In the genomic region with DNA sequence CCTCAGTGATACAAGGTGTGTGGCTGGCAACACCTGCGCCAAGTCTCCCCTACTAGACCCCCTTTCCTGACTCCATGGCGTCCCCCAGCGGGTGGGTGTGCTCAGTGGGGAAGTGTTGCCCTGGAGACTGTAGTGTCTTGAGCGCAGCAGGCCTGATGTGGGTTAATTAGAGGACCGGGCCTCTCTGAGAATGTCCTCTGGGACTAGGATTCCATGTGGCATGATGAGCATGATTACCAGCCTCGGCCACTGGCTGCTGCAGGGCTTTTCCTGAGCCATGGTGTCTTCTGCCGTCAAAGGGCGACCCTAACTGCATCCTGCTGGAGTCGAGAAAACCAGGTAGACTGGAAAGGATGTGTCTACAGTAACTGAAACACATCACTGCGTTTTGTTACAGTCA, we compare ENCODE assay signal across 29 cellular contexts. TPM values are rescaled to one million over a fixed set of nuclear protein-coding genes. Genes with fewer than 3 reads are reported as not detected.
A peak's percentile ranks its signal among the peaks of the same experiment; 100 is the strongest.
DNase-seq lines count a peak whose midpoint lies in the region; ATAC-seq, FAIRE-seq and TF ChIP-seq lines count a peak whose summit lies in the region.
"Had no signal": no experiment of that assay in that cellular context is flagged by ENCODE, and none has a peak within 500 bp of the region (broad histone marks: within the 10 kb centered on the region; RNA-seq: fewer than 3 reads in every experiment).

No MANE protein-coding gene starts in this region.

- BruUV-seq in K562 (replicated peaks; lab: Mats Ljungman, UMichigan), result no TSS peak

- peaks cover 51% of the 10 kb centered on the region for H3K36me3 Mint-ChIP-seq in neural progenitor cell
- H3K36me3 Mint-ChIP-seq in activated naive CD4-positive, alpha-beta T cell treated with anti-CD3 and anti-CD28 coated beads, Interleukin-2, amount 10 ng/mL, durations not matched to agents 7 days and 5 days, result peaks cover 66% of the 10 kb centered on the region

- H3K27ac ChIP-seq in K562 (ENCODE audit: extremely low read depth, low read depth, low read length) (no peak overlapping the region), neural progenitor cell (no peak overlapping the region)
- H3K27ac ChIP-seq: BLaER1 treated with 17β-estradiol and CSF1 and Interleukin-3, amounts not matched to agents 10 nM and 100 nM; SK-N-MC had no signal

- H3K4me3 ChIP-seq in K562 (no peak overlapping the region), neural progenitor cell (no peak overlapping the region)
- H3K4me3 ChIP-seq: BLaER1 treated with 17β-estradiol and CSF1 and Interleukin-3, amounts not matched to agents 10 nM and 100 nM; GM12878; SK-N-MC had no signal

- FAIRE-seq in K562 (lab: Jason Lieb, UNC), result no peak
- FAIRE-seq: GM12878, GM19239, H54, HepG2, RCC 7860 had no signal

- H3K4me1 ChIP-seq in K562 (replicated peaks in 1 of 2; ENCODE audit: control insufficient read depth in 2 of 2, insufficient read depth in 2 of 2, low read length in 2 of 2) (no peaks in the 10 kb centered on the region), neural progenitor cell (no peaks in the 10 kb centered on the region)
- H3K4me1 ChIP-seq: BLaER1 treated with 17β-estradiol and CSF1 and Interleukin-3, amounts not matched to agents 10 nM and 100 nM had no signal

- no peaks in the 10 kb centered on the region for H3K4me1 Mint-ChIP-seq in neural progenitor cell
- no peaks in the 10 kb centered on the region for H3K4me1 Mint-ChIP-seq in activated naive CD4-positive, alpha-beta T cell treated with anti-CD3 and anti-CD28 coated beads, Interleukin-2, amount 10 ng/mL, durations not matched to agents 7 days and 5 days

- H3K27me3 ChIP-seq in K562 (ENCODE audit: control insufficient read depth in 2 of 2, insufficient read depth in 2 of 2, low read length in 2 of 2) (no peaks in the 10 kb centered on the region), neural progenitor cell (no peaks in the 10 kb centered on the region)
- H3K27me3 ChIP-seq: BLaER1 treated with 17β-estradiol and CSF1 and Interleukin-3, amounts not matched to agents 10 nM and 100 nM had no signal

- H3K9me3 Mint-ChIP-seq in neural progenitor cell, result no peaks in the 10 kb centered on the region
- no peaks in the 10 kb centered on the region for H3K9me3 Mint-ChIP-seq in activated naive CD4-positive, alpha-beta T cell treated with anti-CD3 and anti-CD28 coated beads, Interleukin-2, amount 10 ng/mL, durations not matched to agents 7 days and 5 days
- H3K9me3 Mint-ChIP-seq: CD4-positive, alpha-beta memory T cell had no signal

- no peak for TF ChIP-seq CTCF in K562 (IDR thresholded peaks at IDR 0.05 in 2 of 3, conservative IDR thresholded peaks at IDR 0.05 in 1 of 3; ENCODE audit: insufficient read depth in 2 of 3, low read depth in 1 of 3, low read length in 3 of 3)
- TF ChIP-seq CTCF in neural progenitor cell (IDR thresholded peaks at IDR 0.05), result no peak

- no peaks in the 10 kb centered on the region for H3K9me1 ChIP-seq in K562 (ENCODE audit: control insufficient read depth, insufficient read depth, low read length)

- H3K4me3 Mint-ChIP-seq in neural progenitor cell, result peak overlapping the region; percentile 46
- H3K4me3 Mint-ChIP-seq in activated naive CD4-positive, alpha-beta T cell treated with anti-CD3 and anti-CD28 coated beads, Interleukin-2, amount 10 ng/mL, durations not matched to agents 7 days and 5 days, result no peak overlapping the region
- H3K4me3 Mint-ChIP-seq: CD4-positive, alpha-beta memory T cell had no signal

- POLR2A ChIA-PET in K562 (lab: Yijun Ruan, JAX), result no interaction called here

- H3K79me2 ChIP-seq in K562 (ENCODE audit: control insufficient read depth, insufficient read depth, low read length) (peaks cover 2% of the 10 kb centered on the region; the same call in 1 of the 3 replicates), neural progenitor cell (ENCODE audit: low read depth) (peaks cover 7% of the 10 kb centered on the region)

- H3K27ac Mint-ChIP-seq in neural progenitor cell, result no peak overlapping the region
- H3K27ac Mint-ChIP-seq in activated naive CD4-positive, alpha-beta T cell treated with anti-CD3 and anti-CD28 coated beads, Interleukin-2, amount 10 ng/mL, durations not matched to agents 7 days and 5 days, result no peak overlapping the region

- in situ Hi-C loops in K562 (cut with MboI), result no loop called here

- no peak for ATAC-seq in K562
- ATAC-seq: GM12878 had no signal

- H2AFZ ChIP-seq in K562 (ENCODE audit: low read depth, low read length) (no peak overlapping the region), neural progenitor cell (replicated peaks) (no peak overlapping the region)

- no peak; the same call in 1 of the 2 replicates for TF ChIP-seq POLR2A in K562 (conservative IDR thresholded peaks at IDR 0.05)

- no peak overlapping the region for H3K4me2 ChIP-seq in K562 (ENCODE audit: insufficient read depth, low read length)
- H3K4me2 ChIP-seq in neural progenitor cell, result no peak overlapping the region
- H3K4me2 ChIP-seq: BLaER1 treated with 17β-estradiol and CSF1 and Interleukin-3, amounts not matched to agents 10 nM and 100 nM had no signal

- no peak for TF ChIP-seq RAD21 in K562 (CRISPR knock-in tag; conservative IDR thresholded peaks at IDR 0.05 in 1 of 2, IDR thresholded peaks at IDR 0.05 in 1 of 2)

- CTCF ChIA-PET in K562 (lab: Yijun Ruan, JAX; ENCODE audit: low intra/inter-chr PET ratio), result no interaction called here
- CTCF ChIA-PET in activated naive CD4-positive, alpha-beta T cell treated with anti-CD3 and anti-CD28 coated beads, Interleukin-2, amount 10 ng/mL, durations not matched to agents 7 days and 5 days (lab: Charles Lee), result no interaction called here

- H3F3A ChIP-seq in neural progenitor cell (ENCODE audit: low read depth), result peaks cover 10% of the 10 kb centered on the region

- DNase-seq in activated effector memory CD4-positive, alpha-beta T cell treated with anti-CD3 and anti-CD28 coated beads, Interleukin-2, amount 50 U/mL, for 16 hours, result peak; percentile 47
- DNase-seq in activated effector memory CD4-positive, alpha-beta T cell treated with Interleukin-2 at 50 U/mL for 16 hours, result no peak
- no peak for DNase-seq in K562 (ENCODE audit: extremely low read depth in 1 of 4, low spot score in 3 of 4)
- DNase-seq in neural progenitor cell (ENCODE audit: low spot score), result no peak
- DNase-seq in activated gamma-delta T cell (lab: John Stamatoyannopoulos, UW), result no peak
- DNase-seq in activated naive CD4-positive, alpha-beta T cell treated with anti-CD3 and anti-CD28 coated beads, Interleukin-2, amount 10 ng/mL, durations not matched to agents 7 days and 5 days, result no peak
- DNase-seq in stimulated activated CD4-positive, alpha-beta T cell treated with anti-CD3 and anti-CD28 coated beads, Interleukin-12 subunit alpha, Interleukin-12 subunit beta, amount 100 ng/mL, for 4 hours, result no peak
- DNase-seq: CD4-positive, alpha-beta memory T cell; COR-L47; DMS 273 treated with DMSO at 0.1 percent for 48 hours; DMS79; EL; GDM1; Kasumi-1; MV-4-11; NCI-H1105; NCI-H146; NCI-H1930; NCI-H2107; NCI-H524 treated with DMSO at 0.1 percent for 48 hours; NCI-H774; SIG-M5 had no signal

- H3K9ac ChIP-seq in K562 (ENCODE audit: insufficient read depth in 1 of 2, low read depth in 2 of 2, low read length in 2 of 2) (no peak overlapping the region), neural progenitor cell (no peak overlapping the region)
- H3K9ac ChIP-seq: BLaER1 treated with 17β-estradiol and CSF1 and Interleukin-3, amounts not matched to agents 10 nM and 100 nM had no signal

- no peaks in the 10 kb centered on the region for H3K9me3 ChIP-seq in K562 (replicated peaks; ENCODE audit: control insufficient read depth, insufficient read depth, low read depth, low read length)
- H3K9me3 ChIP-seq in neural progenitor cell (ENCODE audit: low read depth), result no peaks in the 10 kb centered on the region
- H3K9me3 ChIP-seq: BLaER1 treated with 17β-estradiol and CSF1 and Interleukin-3, amounts not matched to agents 10 nM and 100 nM had no signal

- TF ChIP-seq EP300 in K562 (IDR thresholded peaks at IDR 0.05; ENCODE audit: low read length), result no peak

- 97% methylated on average over 10 of the region's 10 CpGs for WGBS in K562 (ENCODE audit: insufficient coverage, low coverage, missing lambda C conversion rate)

- H3K36me3 ChIP-seq in K562 (ENCODE audit: control insufficient read depth, insufficient read depth, low read length) (peaks cover 89% of the 10 kb centered on the region), neural progenitor cell (peaks cover 12% of the 10 kb centered on the region)

- intact Hi-C loops in K562 (cut with micrococcal nuclease), result no loop called here

- peaks cover 2% of the 10 kb centered on the region; the same call in 1 of the 2 replicates for H4K20me1 ChIP-seq in K562 (replicated peaks; ENCODE audit: control insufficient read depth, insufficient read depth, low read length)
- H4K20me1 ChIP-seq in neural progenitor cell (ENCODE audit: low read depth), result peaks cover 15% of the 10 kb centered on the region

- H3K27me3 Mint-ChIP-seq in neural progenitor cell (ENCODE audit: insufficient read depth, low read depth), result no peaks in the 10 kb centered on the region
- no peaks in the 10 kb centered on the region for H3K27me3 Mint-ChIP-seq in activated naive CD4-positive, alpha-beta T cell treated with anti-CD3 and anti-CD28 coated beads, Interleukin-2, amount 10 ng/mL, durations not matched to agents 7 days and 5 days
- H3K27me3 Mint-ChIP-seq: CD4-positive, alpha-beta memory T cell had no signal

RNA-seq across cellular contexts. Expression of a gene that starts 28.1 kb away (rescaled TPM):
- total RNA-seq in K562 (2011; cell fraction: chromatin; rRNA removed; ENCODE audit: low replicate concordance), result 10.1 and 39.6 TPM in 2 replicates
- total RNA-seq in K562 (2011; cell fraction: nucleolus; rRNA removed), result 71.5 and 77.0 TPM in 2 replicates
- 30.0 and 32.6 TPM in 2 replicates for total RNA-seq in K562 (2011; cell fraction: nucleoplasm; rRNA removed)
- total RNA-seq in K562 (2014; rRNA removed), result 220 and 383 TPM in 2 replicates
- 19.1 and 24.6 TPM in 2 replicates for total RNA-seq in K562 (2014; rRNA removed; fragmentation: Illumina TruSeq; extraction: Trizol)
- 94.0 and 105 TPM in 2 replicates for total RNA-seq in K562 (2015; rRNA removed; fragmentation: Illumina TruSeq; extraction: Trizol)
- 95.4 and 113 TPM in 2 replicates for total RNA-seq in K562 (2021)
- polyA plus RNA-seq in K562 (2011; rRNA removed), result 32.1 and 42.6 TPM in 2 replicates
- 60.9 and 173 TPM in 2 replicates for polyA plus RNA-seq in K562 (2011; cell fraction: cytosol; rRNA removed)
- polyA plus RNA-seq in K562 (2011; cell fraction: nucleus; rRNA removed), result 33.8 and 49.4 TPM in 2 replicates
- 68.5 and 125 TPM in 2 replicates for polyA plus RNA-seq in K562 (2012)
- polyA plus RNA-seq in K562 (2014; fragmentation: Illumina TruSeq; extraction: Trizol), result 41.2 and 69.4 TPM in 2 replicates
- 10 to 100 TPM; 15.5 to 49.4 TPM for polyA plus RNA-seq in K562 (2014; fragmentation: Nextera tagmentation; extraction: Ambion mirVana)
- polyA plus RNA-seq in K562 (2014; rRNA removed), result 124 and 202 TPM in 2 replicates
- 3.6 and 6.3 TPM in 2 replicates for polyA minus RNA-seq in K562 (2011; rRNA and poly(A)+ RNA removed)
- 17.7 and 22.1 TPM in 2 replicates for polyA minus RNA-seq in K562 (2011; cell fraction: cytosol; rRNA and poly(A)+ RNA removed)
- 17.0 and 19.5 TPM in 2 replicates for polyA minus RNA-seq in K562 (2011; cell fraction: nucleus; rRNA and poly(A)+ RNA removed)
- total RNA-seq in neural progenitor cell (ENCODE audit: low replicate concordance), result 7.5 and 15.0 TPM in 2 replicates

RNA-seq across cellular contexts. Expression of a gene that starts 28.6 kb away (rescaled TPM):
- total RNA-seq in K562 (2011; cell fraction: chromatin; rRNA removed; ENCODE audit: low replicate concordance), result 1.9 and 5.4 TPM in 2 replicates
- total RNA-seq in K562 (2011; cell fraction: nucleolus; rRNA removed), result 5.4 and 5.5 TPM in 2 replicates
- 4.8 TPM in 2 replicates for total RNA-seq in K562 (2011; cell fraction: nucleoplasm; rRNA removed)
- 4.9 and 7.7 TPM in 2 replicates for total RNA-seq in K562 (2014; rRNA removed)
- 1.2 and 1.4 TPM in 2 replicates for total RNA-seq in K562 (2014; rRNA removed; fragmentation: Illumina TruSeq; extraction: Trizol)
- total RNA-seq in K562 (2015; rRNA removed; fragmentation: Illumina TruSeq; extraction: Trizol), result 2.0 and 2.3 TPM in 2 replicates
- 3.6 and 4.3 TPM in 2 replicates for total RNA-seq in K562 (2021)
- 2.3 and 3.1 TPM in 2 replicates for polyA plus RNA-seq in K562 (2011; rRNA removed)
- polyA plus RNA-seq in K562 (2011; cell fraction: cytosol; rRNA removed), result 4.4 and 11.4 TPM in 2 replicates
- 7.8 and 11.4 TPM in 2 replicates for polyA plus RNA-seq in K562 (2011; cell fraction: nucleus; rRNA removed)
- polyA plus RNA-seq in K562 (2012), result 3.4 and 7.3 TPM in 2 replicates
- 1.7 and 2.2 TPM in 2 replicates for polyA plus RNA-seq in K562 (2014; fragmentation: Illumina TruSeq; extraction: Trizol)
- under 1 TPM; 0.31 to 0.36 TPM for polyA plus RNA-seq in K562 (2014; fragmentation: Nextera tagmentation; extraction: Ambion mirVana)
- 4.7 and 6.3 TPM in 2 replicates for polyA plus RNA-seq in K562 (2014; rRNA removed)
- polyA minus RNA-seq in K562 (2011; rRNA and poly(A)+ RNA removed), result 0.39 and 0.63 TPM in 2 replicates
- polyA minus RNA-seq in K562 (2011; cell fraction: cytosol; rRNA and poly(A)+ RNA removed), result 2.2 and 2.4 TPM in 2 replicates
- 0.56 and 0.94 TPM in 2 replicates for polyA minus RNA-seq in K562 (2011; cell fraction: nucleus; rRNA and poly(A)+ RNA removed)
- total RNA-seq in neural progenitor cell (ENCODE audit: low replicate concordance), result 7.7 and 60.5 TPM in 2 replicates

RNA-seq across cellular contexts. Expression of a gene that starts 29.4 kb away (rescaled TPM):
- total RNA-seq in K562 (2011; cell fraction: chromatin; rRNA removed; ENCODE audit: low replicate concordance), result 319 and 366 TPM in 2 replicates
- 147 and 156 TPM in 2 replicates for total RNA-seq in K562 (2011; cell fraction: nucleolus; rRNA removed)
- total RNA-seq in K562 (2011; cell fraction: nucleoplasm; rRNA removed), result 205 and 219 TPM in 2 replicates
- 93.3 and 124 TPM in 2 replicates for total RNA-seq in K562 (2014; rRNA removed)
- 62.5 and 67.0 TPM in 2 replicates for total RNA-seq in K562 (2014; rRNA removed; fragmentation: Illumina TruSeq; extraction: Trizol)
- total RNA-seq in K562 (2015; rRNA removed; fragmentation: Illumina TruSeq; extraction: Trizol), result 83.1 and 84.6 TPM in 2 replicates
- 122 and 151 TPM in 2 replicates for total RNA-seq in K562 (2021)
- 37.6 and 39.2 TPM in 2 replicates for polyA plus RNA-seq in K562 (2011; rRNA removed)
- polyA plus RNA-seq in K562 (2011; cell fraction: cytosol; rRNA removed), result 39.3 and 75.4 TPM in 2 replicates
- 116 and 141 TPM in 2 replicates for polyA plus RNA-seq in K562 (2011; cell fraction: nucleus; rRNA removed)
- polyA plus RNA-seq in K562 (2012), result 59.6 and 99.1 TPM in 2 replicates
- polyA plus RNA-seq in K562 (2014; fragmentation: Illumina TruSeq; extraction: Trizol), result 87.3 and 93.8 TPM in 2 replicates
- 1 to 10 TPM; 1.1 to 1.8 TPM for polyA plus RNA-seq in K562 (2014; fragmentation: Nextera tagmentation; extraction: Ambion mirVana)
- polyA plus RNA-seq in K562 (2014; rRNA removed), result 124 and 127 TPM in 2 replicates
- 66.5 and 72.2 TPM in 2 replicates for polyA minus RNA-seq in K562 (2011; rRNA and poly(A)+ RNA removed)
- 43.8 and 74.9 TPM in 2 replicates for polyA minus RNA-seq in K562 (2011; cell fraction: cytosol; rRNA and poly(A)+ RNA removed)
- polyA minus RNA-seq in K562 (2011; cell fraction: nucleus; rRNA and poly(A)+ RNA removed), result 75.3 and 109 TPM in 2 replicates
- 57.9 and 89.2 TPM in 2 replicates for total RNA-seq in neural progenitor cell (ENCODE audit: low replicate concordance)

RNA-seq across cellular contexts. Expression of a gene that starts 29.7 kb away (rescaled TPM):
- total RNA-seq in K562 (2011; cell fraction: chromatin; rRNA removed; ENCODE audit: low replicate concordance), result 394 and 516 TPM in 2 replicates
- 127 TPM in 2 replicates for total RNA-seq in K562 (2011; cell fraction: nucleolus; rRNA removed)
- 218 and 238 TPM in 2 replicates for total RNA-seq in K562 (2011; cell fraction: nucleoplasm; rRNA removed)
- 56.1 and 74.0 TPM in 2 replicates for total RNA-seq in K562 (2014; rRNA removed)
- 45.7 and 45.8 TPM in 2 replicates for total RNA-seq in K562 (2014; rRNA removed; fragmentation: Illumina TruSeq; extraction: Trizol)
- total RNA-seq in K562 (2015; rRNA removed; fragmentation: Illumina TruSeq; extraction: Trizol), result 45.6 and 47.3 TPM in 2 replicates
- 91.5 and 103 TPM in 2 replicates for total RNA-seq in K562 (2021)
- polyA plus RNA-seq in K562 (2011; rRNA removed), result 21.2 and 31.1 TPM in 2 replicates
- 10.8 and 27.9 TPM in 2 replicates for polyA plus RNA-seq in K562 (2011; cell fraction: cytosol; rRNA removed)
- 159 and 167 TPM in 2 replicates for polyA plus RNA-seq in K562 (2011; cell fraction: nucleus; rRNA removed)
- polyA plus RNA-seq in K562 (2012), result 33.0 and 49.7 TPM in 2 replicates
- polyA plus RNA-seq in K562 (2014; fragmentation: Illumina TruSeq; extraction: Trizol), result 42.3 and 54.8 TPM in 2 replicates
- polyA plus RNA-seq in K562 (2014; fragmentation: Nextera tagmentation; extraction: Ambion mirVana), result 1 to 10 TPM; 4.5 to 6.9 TPM
- 63.2 and 65.0 TPM in 2 replicates for polyA plus RNA-seq in K562 (2014; rRNA removed)
- polyA minus RNA-seq in K562 (2011; rRNA and poly(A)+ RNA removed), result 59.2 and 75.0 TPM in 2 replicates
- 28.9 and 29.3 TPM in 2 replicates for polyA minus RNA-seq in K562 (2011; cell fraction: cytosol; rRNA and poly(A)+ RNA removed)
- polyA minus RNA-seq in K562 (2011; cell fraction: nucleus; rRNA and poly(A)+ RNA removed), result 56.3 and 123 TPM in 2 replicates
- 45.2 and 53.3 TPM in 2 replicates for total RNA-seq in neural progenitor cell (ENCODE audit: low replicate concordance)

RNA-seq across cellular contexts. Expression of a gene that starts 37.8 kb away (rescaled TPM):
- 84.7 and 180 TPM in 2 replicates for total RNA-seq in K562 (2011; cell fraction: chromatin; rRNA removed; ENCODE audit: low replicate concordance)
- 420 and 494 TPM in 2 replicates for total RNA-seq in K562 (2011; cell fraction: nucleolus; rRNA removed)
- total RNA-seq in K562 (2011; cell fraction: nucleoplasm; rRNA removed), result 317 and 516 TPM in 2 replicates
- 2,132 and 2,298 TPM in 2 replicates for total RNA-seq in K562 (2014; rRNA removed)
- total RNA-seq in K562 (2014; rRNA removed; fragmentation: Illumina TruSeq; extraction: Trizol), result 392 and 590 TPM in 2 replicates
- 1,406 and 1,507 TPM in 2 replicates for total RNA-seq in K562 (2015; rRNA removed; fragmentation: Illumina TruSeq; extraction: Trizol)
- total RNA-seq in K562 (2021), result 1,327 and 1,377 TPM in 2 replicates
- 695 and 1,029 TPM in 2 replicates for polyA plus RNA-seq in K562 (2011; rRNA removed)
- 629 and 993 TPM in 2 replicates for polyA plus RNA-seq in K562 (2011; cell fraction: cytosol; rRNA removed)
- 639 and 683 TPM in 2 replicates for polyA plus RNA-seq in K562 (2011; cell fraction: nucleus; rRNA removed)
- 2,027 and 2,339 TPM in 2 replicates for polyA plus RNA-seq in K562 (2012)
- polyA plus RNA-seq in K562 (2014; fragmentation: Illumina TruSeq; extraction: Trizol), result 350 and 728 TPM in 2 replicates
- polyA plus RNA-seq in K562 (2014; fragmentation: Nextera tagmentation; extraction: Ambion mirVana), result 1,000 to 10,000 TPM; 3,132 to 3,412 TPM
- 1,530 and 1,653 TPM in 2 replicates for polyA plus RNA-seq in K562 (2014; rRNA removed)
- polyA minus RNA-seq in K562 (2011; rRNA and poly(A)+ RNA removed), result 132 and 161 TPM in 2 replicates
- polyA minus RNA-seq in K562 (2011; cell fraction: cytosol; rRNA and poly(A)+ RNA removed), result 779 and 953 TPM in 2 replicates
- 134 and 203 TPM in 2 replicates for polyA minus RNA-seq in K562 (2011; cell fraction: nucleus; rRNA and poly(A)+ RNA removed)
- 778 and 991 TPM in 2 replicates for total RNA-seq in neural progenitor cell (ENCODE audit: low replicate concordance)
